In genomic region chr17:78905111-78905510, GRCh38 we compare ENCODE assay signal across 27 cellular contexts. TPM values are rescaled to one million over a fixed set of nuclear protein-coding genes. Genes with fewer than 3 reads are reported as not detected.
"Had no signal": no experiment of that assay in that cellular context is flagged by ENCODE, and none has a peak within 500 bp of the region (broad histone marks: within the 10 kb centered on the region; RNA-seq: fewer than 3 reads in every experiment).

No MANE protein-coding gene starts in this region.

- H2AFZ ChIP-seq: parathyroid adenoma had no signal

- ATAC-seq: esophagus mucosa; left colon; psoas muscle; stimulated activated naive B cell treated with anti-CD40 and anti-IgM and Interleukin-4, amounts not matched to agents 10 μg/mL and 1 μg/mL and 100 μg/mL, for 72 hours; T-helper 17 cell had no signal

- H3K4me3 Mint-ChIP-seq: activated naive CD4-positive, alpha-beta T cell treated with anti-CD3 and anti-CD28 coated beads, Interleukin-2, amount 10 ng/mL, durations not matched to agents 7 days and 5 days; activated naive CD8-positive, alpha-beta T cell treated with anti-CD3 and anti-CD28 coated beads, Interleukin-2, amount 10 ng/mL, durations not matched to agents 7 days and 5 days; mesothelial cell of epicardium; naive B cell; nephron progenitor cell; stimulated activated naive B cell treated with anti-CD40 and anti-IgM and Interleukin-4, amounts not matched to agents 10 μg/mL and 1 μg/mL and 100 μg/mL, for 72 hours; T-helper 17 cell had no signal

- H3K9me3 Mint-ChIP-seq: activated naive CD4-positive, alpha-beta T cell treated with anti-CD3 and anti-CD28 coated beads, Interleukin-2, amount 10 ng/mL, durations not matched to agents 7 days and 5 days; activated naive CD8-positive, alpha-beta T cell treated with anti-CD3 and anti-CD28 coated beads, Interleukin-2, amount 10 ng/mL, durations not matched to agents 7 days and 5 days; mesothelial cell of epicardium; nephron progenitor cell; stimulated activated naive B cell treated with anti-CD40 and anti-IgM and Interleukin-4, amounts not matched to agents 10 μg/mL and 1 μg/mL and 100 μg/mL, for 72 hours had no signal

- H3K36me3 Mint-ChIP-seq: activated naive CD4-positive, alpha-beta T cell treated with anti-CD3 and anti-CD28 coated beads, Interleukin-2, amount 10 ng/mL, durations not matched to agents 7 days and 5 days; activated naive CD8-positive, alpha-beta T cell treated with anti-CD3 and anti-CD28 coated beads, Interleukin-2, amount 10 ng/mL, durations not matched to agents 7 days and 5 days; naive B cell; stimulated activated naive B cell treated with anti-CD40 and anti-IgM and Interleukin-4, amounts not matched to agents 10 μg/mL and 1 μg/mL and 100 μg/mL, for 72 hours had no signal

- H3K27ac ChIP-seq: parathyroid adenoma, psoas muscle, suprapubic skin, tibial artery had no signal

- H3K9me3 ChIP-seq: psoas muscle, stomach, suprapubic skin, tibial artery had no signal

- H3K4me1 Mint-ChIP-seq: activated naive CD4-positive, alpha-beta T cell treated with anti-CD3 and anti-CD28 coated beads, Interleukin-2, amount 10 ng/mL, durations not matched to agents 7 days and 5 days had no signal

- H3K9ac ChIP-seq: parathyroid adenoma had no signal

- H3K27ac Mint-ChIP-seq: activated naive CD4-positive, alpha-beta T cell treated with anti-CD3 and anti-CD28 coated beads, Interleukin-2, amount 10 ng/mL, durations not matched to agents 7 days and 5 days; activated naive CD8-positive, alpha-beta T cell treated with anti-CD3 and anti-CD28 coated beads, Interleukin-2, amount 10 ng/mL, durations not matched to agents 7 days and 5 days; mesothelial cell of epicardium; naive B cell; nephron progenitor cell; stimulated activated naive B cell treated with anti-CD40 and anti-IgM and Interleukin-4, amounts not matched to agents 10 μg/mL and 1 μg/mL and 100 μg/mL, for 72 hours; T-helper 17 cell had no signal

- H3K4me3 ChIP-seq: psoas muscle, stomach, suprapubic skin, tibial artery had no signal

- H3K27me3 Mint-ChIP-seq: naive B cell; stimulated activated naive B cell treated with anti-CD40 and anti-IgM and Interleukin-4, amounts not matched to agents 10 μg/mL and 1 μg/mL and 100 μg/mL, for 72 hours had no signal

- H3K36me3 ChIP-seq: suprapubic skin had no signal

- H3K27me3 ChIP-seq: stomach, suprapubic skin, tibial artery had no signal

- DNase-seq: activated CD4-positive, alpha-beta T cell treated with anti-CD3 and anti-CD28 coated beads for 4 hours; activated CD4-positive, alpha-beta T cell treated with anti-CD3 and anti-CD28 coated beads, Interleukin-2, amount 50 U/mL, for 48 hours; activated CD8-positive, alpha-beta memory T cell treated with anti-CD3 and anti-CD28 coated beads for 24 hours; activated gamma-delta T cell; activated naive CD4-positive, alpha-beta T cell treated with anti-CD3 and anti-CD28 coated beads, Interleukin-2, amount 10 ng/mL, durations not matched to agents 7 days and 5 days; activated naive CD8-positive, alpha-beta T cell treated with anti-CD3 and anti-CD28 coated beads, Interleukin-2, amount 10 ng/mL, durations not matched to agents 7 days and 5 days; activated T-cell treated with anti-CD3 and anti-CD28 coated beads, Interleukin-2, amount 50 U/mL, for 1 hour; amniotic stem cell; caudate nucleus; glutamatergic neuron; left colon; mammary epithelial cell; naive B cell; nephron progenitor cell; psoas muscle; stimulated activated CD4-positive, alpha-beta T cell treated with anti-CD3 and anti-CD28 coated beads, Interleukin-15, amount 100 ng/mL, for 24 hours; stimulated activated CD4-positive, alpha-beta T cell treated with anti-CD3 and anti-CD28 coated beads, Interleukin-2, amount 100 ng/mL, for 24 hours; stimulated activated naive B cell treated with anti-CD40 and anti-IgM and Interleukin-4, amounts not matched to agents 10 μg/mL and 1 μg/mL and 100 μg/mL, for 72 hours; stomach; T-helper 17 cell; T1000; tibial artery had no signal

- H3K4me1 ChIP-seq: parathyroid adenoma, psoas muscle had no signal

RNA-seq across cellular contexts. Expression of gene CEP295NL, which starts 2.1 kb away (rescaled TPM):
- polyA plus RNA-seq: liver, mammary epithelial cell had no signal
